Comparison of ENCODE assay signal across 30 cellular contexts in the genomic region with DNA sequence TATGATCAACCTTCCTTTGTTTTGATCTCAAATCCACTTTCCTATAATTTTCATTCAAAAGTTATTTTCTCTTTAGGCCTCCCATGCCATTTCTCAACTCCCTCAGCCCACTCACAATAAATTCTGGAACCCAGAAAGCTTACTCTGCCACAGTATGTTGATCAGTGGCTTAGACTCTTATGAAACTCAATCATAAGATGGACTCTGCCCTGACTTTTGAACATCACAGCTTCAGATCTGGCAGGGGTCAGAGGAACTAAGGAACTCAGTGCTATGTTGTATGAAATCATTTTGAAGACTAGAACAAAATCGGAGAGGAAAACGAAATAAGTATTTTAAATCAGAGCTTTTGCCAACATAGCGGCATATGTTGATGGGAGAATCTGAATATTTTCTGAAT.
"Had no signal": no experiment of that assay in that cellular context is flagged by ENCODE, and none has a peak within 500 bp of the region (broad histone marks: within the 10 kb centered on the region; RNA-seq: fewer than 3 reads in every experiment).

No MANE protein-coding gene starts in this region.

- H3K27me3 ChIP-seq: Peyer's patch, SJSA1 had no signal

- H3K9me3 ChIP-seq: Peyer's patch, SJSA1 had no signal

- ATAC-seq: activated CD8-positive, alpha-beta memory T cell treated with anti-CD3 and anti-CD28 coated beads, Interleukin-2, amount 10 ng/mL, durations not matched to agents 7 days and 5 days; activated naive CD8-positive, alpha-beta T cell treated with anti-CD3 and anti-CD28 coated beads, Interleukin-2, amount 50 U/mL, for 24 hours; PC-3 had no signal

- H3K36me3 ChIP-seq: Peyer's patch, SJSA1 had no signal

- H3K4me2 ChIP-seq: KMS-11, SK-N-SH had no signal

- H3K27ac ChIP-seq: KMS-11, SJSA1, VCaP had no signal

- H3K4me1 ChIP-seq: Peyer's patch, SJSA1 had no signal

- H3K4me3 ChIP-seq: Peyer's patch, SJSA1 had no signal

- H3K9ac ChIP-seq: KMS-11, SK-N-SH had no signal

- DNase-seq: activated B cell treated with CpG ODN at 0.5 μM for 24 hours; activated CD4-positive, alpha-beta memory T cell treated with anti-CD3 and anti-CD28 coated beads, Interleukin-2, amount 10 ng/mL, durations not matched to agents 7 days and 5 days; activated CD4-positive, alpha-beta T cell treated with anti-CD3 and anti-CD28 coated beads for 4 hours; activated CD4-positive, CD25-positive, alpha-beta regulatory T cell treated with anti-CD3 and anti-CD28 coated beads, Interleukin-2, amount 50 U/mL, for 72 hours; activated CD8-positive, alpha-beta memory T cell treated with anti-CD3 and anti-CD28 coated beads for 24 hours; activated CD8-positive, alpha-beta memory T cell treated with anti-CD3 and anti-CD28 coated beads, Interleukin-2, amount 10 ng/mL, durations not matched to agents 7 days and 5 days; activated CD8-positive, alpha-beta memory T cell treated with anti-CD3 and anti-CD28 coated beads, Interleukin-2, amount 50 U/mL, for 48 hours; activated effector memory CD4-positive, alpha-beta T cell treated with Interleukin-2 at 50 U/mL for 16 hours; activated naive CD4-positive, alpha-beta T cell treated with anti-CD3 and anti-CD28 coated beads, Interleukin-2, amount 10 ng/mL, durations not matched to agents 7 days and 5 days; activated naive CD8-positive, alpha-beta T cell treated with anti-CD3 and anti-CD28 coated beads, Interleukin-2, amount 50 U/mL, for 24 hours; activated T-cell treated with anti-CD3 and anti-CD28 coated beads, Interleukin-2, amount 50 U/mL, for 48 hours; anterior cingulate cortex; caudate nucleus; MM.1S; MV-4-11; NCI-H1092; NCI-H1436 treated with DMSO at 0.1 percent for 48 hours; NCI-H1694 treated with DMSO at 0.1 percent for 48 hours; NCI-H2029; NCI-H345; NCI-H524 treated with DMSO at 0.1 percent for 48 hours; RPMI8226; SHP77 treated with DMSO at 0.1 percent for 48 hours; SK-N-SH; T-helper 9 cell had no signal

- H3K9me2 ChIP-seq: SK-N-SH had no signal
